ENCODE assay signal across 8 cellular contexts in genomic region chr3:98980915-98981596, GRCh38.
DNase-seq lines count a peak whose midpoint lies in the region; ATAC-seq and TF ChIP-seq lines count a peak whose summit lies in the region.

No MANE protein-coding gene starts in this region.

- intact Hi-C loops in CD14-positive monocyte (cut with micrococcal nuclease): no loop called here

- ATAC-seq in GM21423 (IDR thresholded peaks at IDR 0.05; ENCODE audit: unreplicated experiment): peak; percentile 87
- peak; percentile 93 for ATAC-seq in HG03460 (IDR thresholded peaks at IDR 0.05; ENCODE audit: unreplicated experiment)

- H3K9me3 Mint-ChIP-seq in endothelial cell (ENCODE audit: unreplicated experiment) (no peaks in the 10 kb centered on the region), CD14-positive monocyte (no peaks in the 10 kb centered on the region)

- no peak for TF ChIP-seq CTCF in epithelial cell of proximal tubule (conservative IDR thresholded peaks at IDR 0.05; ENCODE audit: low read depth, low read length)
- TF ChIP-seq CTCF in endothelial cell (IDR thresholded peaks at IDR 0.05; ENCODE audit: unreplicated experiment): no peak
- TF ChIP-seq CTCF in CD14-positive monocyte (IDR thresholded peaks at IDR 0.05): no peak

- DNase-seq in GM04504 (ENCODE audit: low read depth): peak; percentile 39
- peak; percentile 69 for DNase-seq in epithelial cell of proximal tubule (ENCODE audit: low read depth)
- DNase-seq in endothelial cell (ENCODE audit: low spot score): no peak
- no peak for DNase-seq in activated CD8-positive, alpha-beta memory T cell treated with anti-CD3 and anti-CD28 coated beads, Interleukin-2, amount 50 U/mL, for 4 hours
- no peak for DNase-seq in SIG-M5 treated with dmso at 0.1 percent for 504 hours (lab: John Stamatoyannopoulos, UW; ENCODE audit: unreplicated experiment)
- no peak for DNase-seq in CD14-positive monocyte (ENCODE audit: low spot score)

- H3K27me3 Mint-ChIP-seq in endothelial cell (ENCODE audit: unreplicated experiment): peaks cover 2% of the 10 kb centered on the region
- peaks cover 2 to 3% (median 2%) of the 10 kb centered on the region in 3 donors for H3K27me3 Mint-ChIP-seq in CD14-positive monocyte (ENCODE audit: low read depth in 3 of 3)

- H3K36me3 Mint-ChIP-seq in endothelial cell (ENCODE audit: low read depth, unreplicated experiment) (no peaks in the 10 kb centered on the region), CD14-positive monocyte (no peaks in the 10 kb centered on the region)

- H3K4me3 ChIP-seq in epithelial cell of proximal tubule (ENCODE audit: low read depth, low read length): peak overlapping the region; percentile 63

- H3K4me3 Mint-ChIP-seq in endothelial cell (ENCODE audit: unreplicated experiment): no peak overlapping the region
- H3K4me3 Mint-ChIP-seq in CD14-positive monocyte: no peak overlapping the region

- H3K27ac Mint-ChIP-seq in endothelial cell (ENCODE audit: unreplicated experiment) (no peak overlapping the region), CD14-positive monocyte (no peak overlapping the region)

- H3K4me1 Mint-ChIP-seq in endothelial cell (ENCODE audit: unreplicated experiment) (peaks cover 26% of the 10 kb centered on the region), CD14-positive monocyte (no peaks in the 10 kb centered on the region)

Comparison
In these comparisons a context has a peak if more than half of its experiments do, and no peak if none do; other contexts are left out.
1. DNase-seq: peak in GM04504 (single experiment) and epithelial cell of proximal tubule (single experiment); none in endothelial cell (single experiment), activated CD8-positive, alpha-beta memory T cell treated with anti-CD3 and anti-CD28 coated beads, Interleukin-2, amount 50 U/mL, for 4 hours (single experiment), SIG-M5 treated with dmso at 0.1 percent for 504 hours (single experiment) and CD14-positive monocyte (single experiment).